ENCODE assay signal across 8 cellular contexts in the genomic region with DNA sequence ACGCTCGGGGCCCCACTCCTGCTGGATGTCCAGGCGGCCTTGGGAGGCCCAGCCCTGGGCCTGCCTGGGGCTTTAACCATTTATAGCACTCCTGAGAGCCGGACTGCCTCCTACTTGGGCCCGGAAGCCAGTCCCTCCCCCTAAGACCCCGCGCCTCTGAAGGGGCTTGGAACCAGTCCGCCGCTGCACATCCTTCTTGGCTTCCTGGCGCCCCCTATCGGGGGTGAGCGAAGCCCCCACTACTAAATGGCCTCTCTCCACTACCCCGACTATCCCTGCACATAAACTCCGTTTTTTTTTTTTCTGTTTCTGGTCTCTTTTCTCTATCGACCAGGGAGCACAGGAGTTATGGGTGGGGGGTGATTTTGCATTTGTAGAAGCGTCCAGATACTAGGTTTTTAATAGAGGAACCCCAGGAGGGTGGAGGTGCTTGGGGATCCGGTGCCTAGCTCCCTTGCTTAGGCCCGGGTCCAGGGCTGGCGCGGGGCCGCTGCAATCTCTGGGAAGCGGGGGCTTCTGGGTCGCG. TPM values are rescaled to one million over a fixed set of nuclear protein-coding genes. Genes with fewer than 3 reads are reported as not detected.
DNase-seq lines count a peak whose midpoint lies in the region; ATAC-seq and TF ChIP-seq lines count a peak whose summit lies in the region.

No MANE protein-coding gene starts in this region.

- TF ChIP-seq CTCF in Peyer's patch (IDR thresholded peaks at IDR 0.05), result peak in 4 of 6 experiments; percentile 17 to 47 (median 25)
- TF ChIP-seq CTCF in type B pancreatic cell (conservative IDR thresholded peaks at IDR 0.05), result peak; percentile 85

- TF ChIP-seq POLR2A in Peyer's patch (IDR thresholded peaks at IDR 0.05), result no peak

- H3K9me3 ChIP-seq in Peyer's patch, result no peaks in the 10 kb centered on the region

- peak overlapping the region; percentile 88 for H3K27ac Mint-ChIP-seq in type B pancreatic cell

- peaks cover 24% of the 10 kb centered on the region for H3K4me1 Mint-ChIP-seq in type B pancreatic cell (ENCODE audit: unreplicated experiment)

- no peaks in the 10 kb centered on the region for H3K36me3 ChIP-seq in Peyer's patch

- H3K9me3 Mint-ChIP-seq in type B pancreatic cell, result no peaks in the 10 kb centered on the region

- H3K4me3 Mint-ChIP-seq in type B pancreatic cell, result peak overlapping the region; percentile 88

- H3K27me3 ChIP-seq in Peyer's patch, result no peaks in the 10 kb centered on the region

- peaks cover 84% of the 10 kb centered on the region for H3K27me3 Mint-ChIP-seq in type B pancreatic cell

- H3K4me1 ChIP-seq in Peyer's patch, result peaks cover 10 to 53% (median 36%) of the 10 kb centered on the region in 4 donors

- H3K27ac ChIP-seq in Peyer's patch (peak overlapping the region; percentile 52 to 87 (median 74)), cingulate gyrus (ENCODE audit: low read depth, low read length) (peak overlapping the region; percentile 84)

- H3K36me3 Mint-ChIP-seq in type B pancreatic cell, result no peaks in the 10 kb centered on the region

- ATAC-seq in GM21786 (IDR thresholded peaks at IDR 0.05; ENCODE audit: unreplicated experiment), result no peak

- DNase-seq in activated T-cell treated with anti-CD3 and anti-CD28 coated beads for 1 hour (ENCODE audit: low read depth), result peak; percentile 41
- no peak for DNase-seq in activated T-cell treated with anti-CD3 and anti-CD28 coated beads for 4 hours
- DNase-seq in Peyer's patch, result no peak
- DNase-seq in lung microvascular endothelial cell (ENCODE audit: low read depth in 2 of 2), result peak; percentile 31 to 49
- no peak for DNase-seq in type B pancreatic cell (ENCODE audit: extremely low spot score, unreplicated experiment)
- no peak for DNase-seq in glomerular visceral epithelial cell (ENCODE audit: extremely low spot score)

- H3K4me3 ChIP-seq in Peyer's patch, result peak overlapping the region; percentile 27 to 60 (median 45)

RNA-seq across cellular contexts. Expression of a gene that starts 0.6 kb away (rescaled TPM):
- total RNA-seq in Peyer's patch (10 to 100 TPM; 24.4 to 65.2 (median 34.1) TPM), lung microvascular endothelial cell (4.8 and 5.6 TPM in 2 replicates), type B pancreatic cell (ENCODE audit: low replicate concordance) (8.4 and 17.5 TPM in 2 replicates)

RNA-seq across cellular contexts. Expression of a gene that starts 5.2 kb away (rescaled TPM):
- 100 to 1,000 TPM in 1 of 4 donors, 10 to 100 TPM in 3; 15.6 to 140 (median 69.8) TPM for total RNA-seq in Peyer's patch
- total RNA-seq in lung microvascular endothelial cell, result 1.3 and 2.0 TPM in 2 replicates
- total RNA-seq in type B pancreatic cell (ENCODE audit: low replicate concordance), result 10.4 and 11.1 TPM in 2 replicates

RNA-seq across cellular contexts. Expression of a gene that starts 9.9 kb away (rescaled TPM):
- total RNA-seq in Peyer's patch, result 10 to 100 TPM; 19.6 to 57.1 (median 35.1) TPM
- total RNA-seq in lung microvascular endothelial cell, result 4.1 and 5.6 TPM in 2 replicates
- total RNA-seq in type B pancreatic cell (ENCODE audit: low replicate concordance), result 4.5 and 9.2 TPM in 2 replicates

RNA-seq across cellular contexts. Expression of a gene that starts 10.0 kb away (rescaled TPM):
- total RNA-seq in Peyer's patch (10 to 100 TPM; 23.5 to 52.0 (median 32.0) TPM), lung microvascular endothelial cell (10.7 and 16.3 TPM in 2 replicates), type B pancreatic cell (ENCODE audit: low replicate concordance) (6.2 and 14.8 TPM in 2 replicates)

RNA-seq across cellular contexts. Expression of a gene that starts 14.1 kb away (rescaled TPM):
- total RNA-seq in Peyer's patch (10 to 100 TPM; 20.8 to 57.8 (median 42.3) TPM), lung microvascular endothelial cell (5.7 and 10.1 TPM in 2 replicates), type B pancreatic cell (ENCODE audit: low replicate concordance) (43.5 and 77.8 TPM in 2 replicates)

Comparison
In these comparisons a context has a peak if more than half of its experiments do, and no peak if none do; other contexts are left out.
1. DNase-seq: peak in activated T-cell treated with anti-CD3 and anti-CD28 coated beads for 1 hour (single experiment) and lung microvascular endothelial cell (2 of 2); none in activated T-cell treated with anti-CD3 and anti-CD28 coated beads for 4 hours (single experiment), Peyer's patch (0 of 3), type B pancreatic cell (single experiment) and glomerular visceral epithelial cell (single experiment).